ENCODE assay signal across 35 cellular contexts in genomic region chr20:8339313-8339712, GRCh38.
"Had no signal": no experiment of that assay in that cellular context is flagged by ENCODE, and none has a peak within 500 bp of the region (broad histone marks: within the 10 kb centered on the region; RNA-seq: fewer than 3 reads in every experiment).

No MANE protein-coding gene starts in this region.

- H3K9me3 Mint-ChIP-seq: activated CD4-positive, alpha-beta memory T cell treated with anti-CD3 and anti-CD28 coated beads for 36 hours; activated CD4-positive, alpha-beta T cell treated with anti-CD3 and anti-CD28 coated beads, Interleukin-2, amount 10 ng/mL, durations not matched to agents 24 days and 14 days; activated naive CD4-positive, alpha-beta T cell treated with anti-CD3 and anti-CD28 coated beads for 36 hours; activated naive CD8-positive, alpha-beta T cell treated with anti-CD3 and anti-CD28 coated beads for 36 hours; activated naive CD8-positive, alpha-beta T cell treated with anti-CD3 and anti-CD28 coated beads, Interleukin-2, amount 50 U/mL, for 24 hours; activated T-helper 1 cell treated with anti-CD3 and anti-CD28 coated beads, Interleukin-12 subunit alpha, Interleukin-12 subunit beta, Interleukin-2, Interleukin-4 antibody, amounts not matched to agents 30 ng/mL and 10 ng/mL and 1 ng/mL, durations not matched to agents 14 hours and 24 hours and 36 hours; activated T-helper 2 cell treated with anti-CD3 and anti-CD28 coated beads, Interferon-gamma antibody, Interleukin-2, Interleukin-4, amounts not matched to agents 10 μg/mL and 5 μg/mL and 100 μg/mL, durations not matched to agents 14 hours and 24 hours and 36 hours had no signal

- FAIRE-seq: endometrium, endothelial cell of umbilical vein had no signal

- H3K4me1 ChIP-seq: adrenal gland, breast epithelium, colonic mucosa had no signal

- H3K4me3 Mint-ChIP-seq: activated CD4-positive, alpha-beta memory T cell treated with anti-CD3 and anti-CD28 coated beads for 36 hours; activated CD4-positive, alpha-beta T cell treated with anti-CD3 and anti-CD28 coated beads for 36 hours; activated CD4-positive, alpha-beta T cell treated with anti-CD3 and anti-CD28 coated beads, Interleukin-2, amount 10 ng/mL, durations not matched to agents 24 days and 14 days; activated CD8-positive, alpha-beta memory T cell treated with anti-CD3 and anti-CD28 coated beads, Interleukin-2, amount 10 ng/mL, durations not matched to agents 7 days and 5 days; activated CD8-positive, alpha-beta T cell treated with anti-CD3 and anti-CD28 coated beads, Interleukin-2, amount 10 ng/mL, durations not matched to agents 7 days and 5 days; activated naive CD4-positive, alpha-beta T cell treated with anti-CD3 and anti-CD28 coated beads for 36 hours; activated naive CD4-positive, alpha-beta T cell treated with anti-CD3 and anti-CD28 coated beads, Interleukin-2, amount 50 U/mL, for 24 hours; activated naive CD8-positive, alpha-beta T cell treated with anti-CD3 and anti-CD28 coated beads for 36 hours; activated naive CD8-positive, alpha-beta T cell treated with anti-CD3 and anti-CD28 coated beads, Interleukin-2, amount 50 U/mL, for 24 hours; activated T-helper 1 cell treated with anti-CD3 and anti-CD28 coated beads, Interleukin-12 subunit alpha, Interleukin-12 subunit beta, Interleukin-2, Interleukin-4 antibody, amounts not matched to agents 30 ng/mL and 10 ng/mL and 1 ng/mL, durations not matched to agents 14 hours and 24 hours and 36 hours; brain; T-helper 17 cell had no signal

- H3K36me3 Mint-ChIP-seq: activated CD4-positive, alpha-beta memory T cell treated with anti-CD3 and anti-CD28 coated beads for 36 hours; activated CD8-positive, alpha-beta memory T cell treated with anti-CD3 and anti-CD28 coated beads, Interleukin-2, amount 10 ng/mL, durations not matched to agents 7 days and 5 days; activated naive CD4-positive, alpha-beta T cell treated with anti-CD3 and anti-CD28 coated beads, Interleukin-2, amount 50 U/mL, for 24 hours; activated naive CD8-positive, alpha-beta T cell treated with anti-CD3 and anti-CD28 coated beads for 36 hours had no signal

- DNase-seq: activated CD4-positive, alpha-beta memory T cell treated with anti-CD3 and anti-CD28 coated beads for 36 hours; activated CD4-positive, alpha-beta T cell treated with anti-CD3 and anti-CD28 coated beads for 36 hours; activated CD4-positive, alpha-beta T cell treated with anti-CD3 and anti-CD28 coated beads, Interleukin-2, amount 10 ng/mL, durations not matched to agents 24 days and 14 days; activated CD4-positive, CD25-positive, alpha-beta regulatory T cell; activated CD4-positive, CD25-positive, alpha-beta regulatory T cell treated with anti-CD3 and anti-CD28 coated beads, Interleukin-2, amount 50 U/mL, for 72 hours; activated CD8-positive, alpha-beta memory T cell treated with anti-CD3 and anti-CD28 coated beads, Interleukin-2, amount 10 ng/mL, durations not matched to agents 7 days and 5 days; activated CD8-positive, alpha-beta memory T cell treated with anti-CD3 and anti-CD28 coated beads, Interleukin-2, amount 50 U/mL, for 4 hours; activated CD8-positive, alpha-beta T cell treated with anti-CD3 and anti-CD28 coated beads, Interleukin-2, amount 10 ng/mL, durations not matched to agents 7 days and 5 days; activated effector memory CD4-positive, alpha-beta T cell treated with anti-CD3 and anti-CD28 coated beads, Interleukin-2, amount 50 U/mL, for 16 hours; activated naive CD4-positive, alpha-beta T cell treated with anti-CD3 and anti-CD28 coated beads for 36 hours; activated naive CD8-positive, alpha-beta T cell treated with anti-CD3 and anti-CD28 coated beads for 36 hours; activated naive CD8-positive, alpha-beta T cell treated with anti-CD3 and anti-CD28 coated beads, Interleukin-2, amount 50 U/mL, for 24 hours; activated T-cell treated with anti-CD3 and anti-CD28 coated beads, Interleukin-2, amount 50 U/mL, for 1 hour; activated T-cell treated with anti-CD3 and anti-CD28 coated beads, Interleukin-2, amount 50 U/mL, for 48 hours; adrenal gland; amygdala; aorta; central memory CD4-positive, alpha-beta T cell; cerebellar nuclear complex; colonic mucosa; effector CD8-positive, alpha-beta T cell; esophagus squamous epithelium; foreskin melanocyte; T-helper 1 cell; T-helper 17 cell had no signal

- H3K36me3 ChIP-seq: adrenal gland, breast epithelium, cardiac muscle cell, colonic mucosa, esophagus squamous epithelium, gastroesophageal sphincter had no signal

- H3K9me3 ChIP-seq: adrenal gland, breast epithelium, colonic mucosa, esophagus squamous epithelium, gastroesophageal sphincter had no signal

- ATAC-seq: activated CD4-positive, alpha-beta T cell treated with anti-CD3 and anti-CD28 coated beads for 36 hours; activated CD8-positive, alpha-beta memory T cell treated with anti-CD3 and anti-CD28 coated beads, Interleukin-2, amount 10 ng/mL, durations not matched to agents 7 days and 5 days; activated CD8-positive, alpha-beta T cell treated with anti-CD3 and anti-CD28 coated beads, Interleukin-2, amount 10 ng/mL, durations not matched to agents 7 days and 5 days; activated naive CD8-positive, alpha-beta T cell treated with anti-CD3 and anti-CD28 coated beads, Interleukin-2, amount 50 U/mL, for 24 hours; gastroesophageal sphincter; T-helper 17 cell had no signal

- H3K4me3 ChIP-seq: adrenal gland, breast epithelium, cardiac muscle cell, colonic mucosa, esophagus squamous epithelium, gastroesophageal sphincter had no signal

- H3K27me3 ChIP-seq: adrenal gland, breast epithelium, cardiac muscle cell, colonic mucosa, esophagus squamous epithelium, gastroesophageal sphincter had no signal

- H3K27me3 Mint-ChIP-seq: activated CD4-positive, alpha-beta memory T cell treated with anti-CD3 and anti-CD28 coated beads for 36 hours; activated CD4-positive, alpha-beta T cell treated with anti-CD3 and anti-CD28 coated beads for 36 hours; activated CD4-positive, alpha-beta T cell treated with anti-CD3 and anti-CD28 coated beads, Interleukin-2, amount 10 ng/mL, durations not matched to agents 24 days and 14 days; activated CD8-positive, alpha-beta memory T cell treated with anti-CD3 and anti-CD28 coated beads, Interleukin-2, amount 10 ng/mL, durations not matched to agents 7 days and 5 days; activated naive CD4-positive, alpha-beta T cell treated with anti-CD3 and anti-CD28 coated beads, Interleukin-2, amount 50 U/mL, for 24 hours; activated naive CD8-positive, alpha-beta T cell treated with anti-CD3 and anti-CD28 coated beads for 36 hours; activated naive CD8-positive, alpha-beta T cell treated with anti-CD3 and anti-CD28 coated beads, Interleukin-2, amount 50 U/mL, for 24 hours; T-helper 17 cell had no signal

- H3K27ac ChIP-seq: adrenal gland, breast epithelium, cardiac muscle cell, colonic mucosa, epithelial cell of prostate, esophagus squamous epithelium, gastroesophageal sphincter had no signal

- H3K4me1 Mint-ChIP-seq: activated CD4-positive, alpha-beta T cell treated with anti-CD3 and anti-CD28 coated beads for 36 hours; activated CD4-positive, alpha-beta T cell treated with anti-CD3 and anti-CD28 coated beads, Interleukin-2, amount 10 ng/mL, durations not matched to agents 24 days and 14 days; activated CD8-positive, alpha-beta memory T cell treated with anti-CD3 and anti-CD28 coated beads, Interleukin-2, amount 10 ng/mL, durations not matched to agents 7 days and 5 days; activated naive CD4-positive, alpha-beta T cell treated with anti-CD3 and anti-CD28 coated beads, Interleukin-2, amount 50 U/mL, for 24 hours; activated naive CD8-positive, alpha-beta T cell treated with anti-CD3 and anti-CD28 coated beads for 36 hours; activated naive CD8-positive, alpha-beta T cell treated with anti-CD3 and anti-CD28 coated beads, Interleukin-2, amount 50 U/mL, for 24 hours; T-helper 17 cell had no signal

- H3K27ac Mint-ChIP-seq: activated CD4-positive, alpha-beta memory T cell treated with anti-CD3 and anti-CD28 coated beads for 36 hours; activated CD4-positive, alpha-beta T cell treated with anti-CD3 and anti-CD28 coated beads for 36 hours; activated CD4-positive, alpha-beta T cell treated with anti-CD3 and anti-CD28 coated beads, Interleukin-2, amount 10 ng/mL, durations not matched to agents 24 days and 14 days; activated CD8-positive, alpha-beta memory T cell treated with anti-CD3 and anti-CD28 coated beads, Interleukin-2, amount 10 ng/mL, durations not matched to agents 7 days and 5 days; activated CD8-positive, alpha-beta T cell treated with anti-CD3 and anti-CD28 coated beads, Interleukin-2, amount 10 ng/mL, durations not matched to agents 7 days and 5 days; activated naive CD4-positive, alpha-beta T cell treated with anti-CD3 and anti-CD28 coated beads for 36 hours; activated naive CD4-positive, alpha-beta T cell treated with anti-CD3 and anti-CD28 coated beads, Interleukin-2, amount 50 U/mL, for 24 hours; activated naive CD8-positive, alpha-beta T cell treated with anti-CD3 and anti-CD28 coated beads for 36 hours; activated naive CD8-positive, alpha-beta T cell treated with anti-CD3 and anti-CD28 coated beads, Interleukin-2, amount 50 U/mL, for 24 hours; activated T-helper 1 cell treated with anti-CD3 and anti-CD28 coated beads, Interleukin-12 subunit alpha, Interleukin-12 subunit beta, Interleukin-2, Interleukin-4 antibody, amounts not matched to agents 30 ng/mL and 10 ng/mL and 1 ng/mL, durations not matched to agents 14 hours and 24 hours and 36 hours; activated T-helper 2 cell treated with anti-CD3 and anti-CD28 coated beads, Interferon-gamma antibody, Interleukin-2, Interleukin-4, amounts not matched to agents 10 μg/mL and 5 μg/mL and 100 μg/mL, durations not matched to agents 14 hours and 24 hours and 36 hours; brain; T-helper 17 cell had no signal
